ENCODE assay signal across 8 cellular contexts in the genomic region with DNA sequence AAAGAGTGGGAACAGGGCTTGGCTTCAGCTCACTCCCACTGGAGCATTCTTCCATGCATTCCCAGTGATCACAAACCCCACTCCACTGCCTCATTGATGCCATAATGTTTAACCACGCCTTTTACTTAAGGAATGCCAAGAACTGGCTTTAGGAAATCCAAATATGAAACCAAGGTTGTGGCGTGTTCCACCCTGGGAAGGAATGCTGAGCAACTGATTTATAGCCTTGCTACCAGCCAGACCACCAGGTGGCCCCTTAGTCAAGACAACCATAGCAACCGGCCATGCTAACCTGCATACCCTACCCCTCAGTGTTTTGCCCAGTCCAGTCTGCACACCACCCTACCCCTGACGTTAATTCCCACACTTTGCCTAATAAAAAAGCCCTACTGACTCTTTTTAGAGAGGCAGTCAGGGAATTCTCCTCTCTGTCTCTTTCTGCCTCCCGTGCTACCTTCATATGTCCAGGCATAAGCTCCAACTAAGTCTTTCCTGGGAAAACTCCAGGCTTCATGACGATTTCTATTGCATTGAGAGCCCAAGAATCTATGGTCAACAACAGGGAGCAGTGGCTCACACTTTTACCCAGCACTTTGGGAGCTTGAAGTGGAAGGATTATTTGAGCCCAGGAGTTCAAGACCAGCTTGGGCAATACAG. TPM values are rescaled to one million over a fixed set of nuclear protein-coding genes. Genes with fewer than 3 reads are reported as not detected.
DNase-seq lines count a peak whose midpoint lies in the region; TF ChIP-seq lines count a peak whose summit lies in the region.

No MANE protein-coding gene starts in this region.

- BruUV-seq in PC-9 (replicated peaks; lab: Mats Ljungman, UMichigan): no TSS peak

- no peak overlapping the region for H3K27ac ChIP-seq in PC-9

- intact Hi-C loops in PC-9 (cut with micrococcal nuclease; ENCODE audit: unreplicated experiment): loop anchor here (1.0 kb wide), 1 partner anchor 55 kb away; no protein-coding TSS in a partner anchor

- H2AFZ ChIP-seq in PC-9: no peak overlapping the region

- H3K79me2 ChIP-seq in PC-9 (ENCODE audit: low read depth): peaks cover 6% of the 10 kb centered on the region; the same call in 1 of the 2 replicates

- H3K4me2 ChIP-seq in PC-9: no peak overlapping the region

- peaks cover 13% of the 10 kb centered on the region for H3F3A ChIP-seq in PC-9 (ENCODE audit: insufficient read depth, low read depth)

- POLR2A ChIA-PET in PC-9 (lab: Charles Lee; ENCODE audit: unreplicated experiment): no interaction called here

- no peaks in the 10 kb centered on the region for H4K20me1 ChIP-seq in PC-9 (ENCODE audit: insufficient read depth)

- CTCF ChIA-PET in PC-9 (lab: Charles Lee): interaction anchor here (0.6 kb wide), 1 partner anchor 16 kb away, joined by 15 read pairs; no protein-coding TSS in a partner anchor

- no peaks in the 10 kb centered on the region for H3K36me3 ChIP-seq in PC-9 (ENCODE audit: low read depth)

- DNase-seq in PC-9: peak; percentile 64 to 72
- peak; percentile 80 for DNase-seq in fibroblast of villous mesenchyme (ENCODE audit: low read depth)
- peak; percentile 22 for DNase-seq in pulmonary artery endothelial cell (ENCODE audit: low read depth, low spot score)
- DNase-seq in activated CD4-positive, alpha-beta T cell treated with anti-CD3 and anti-CD28 coated beads for 4 hours: no peak
- no peak for DNase-seq in NCI-H1048 (lab: John Stamatoyannopoulos, UW)
- no peak for DNase-seq in hippocampal formation (lab: John Stamatoyannopoulos, UW)
- no peak for DNase-seq in HUDEP-2 (lab: John Stamatoyannopoulos, UW; ENCODE audit: unreplicated experiment in 76 of 76)

- H3K9me2 ChIP-seq in PC-9 (ENCODE audit: insufficient read depth): no peaks in the 10 kb centered on the region

- no peaks in the 10 kb centered on the region for H3K9me3 ChIP-seq in PC-9 (ENCODE audit: insufficient read depth, low read depth)

- H3K27me3 ChIP-seq in PC-9 (ENCODE audit: insufficient read depth, low read depth): no peaks in the 10 kb centered on the region

- H3K4me3 ChIP-seq in PC-9 (no peak overlapping the region), fibroblast of villous mesenchyme (ENCODE audit: low read depth, low read length) (no peak overlapping the region)

- TF ChIP-seq CTCF in GM12872 (IDR thresholded peaks at IDR 0.05; ENCODE audit: insufficient read depth, low read depth, low read length) (peak; percentile 40; the same call in 1 of the 3 replicates), PC-9 (conservative IDR thresholded peaks at IDR 0.05) (no peak; the same call in 1 of the 2 replicates), fibroblast of villous mesenchyme (IDR thresholded peaks at IDR 0.05; ENCODE audit: insufficient read depth, low read depth, low read length) (peak; percentile 32)

- peaks cover 19% of the 10 kb centered on the region for H3K4me1 ChIP-seq in PC-9 (replicated peaks; ENCODE audit: insufficient read depth)

RNA-seq across cellular contexts. Expression of a gene that starts 27.0 kb away (rescaled TPM):
- total RNA-seq in PC-9 (2021) (307 and 361 TPM in 2 replicates), fibroblast of villous mesenchyme (79.2 and 92.8 TPM in 2 replicates), pulmonary artery endothelial cell (47.2 and 61.3 TPM in 2 replicates)

Comparison
In these comparisons a context has a peak if more than half of its experiments do, and no peak if none do; other contexts are left out.
1. DNase-seq: peak in PC-9 (2 of 2), fibroblast of villous mesenchyme (single experiment) and pulmonary artery endothelial cell (single experiment); none in activated CD4-positive, alpha-beta T cell treated with anti-CD3 and anti-CD28 coated beads for 4 hours (0 of 2), NCI-H1048 (single experiment), hippocampal formation (0 of 2) and HUDEP-2 (0 of 76).